Comparison of ENCODE assay signal across 20 cellular contexts in the genomic region with DNA sequence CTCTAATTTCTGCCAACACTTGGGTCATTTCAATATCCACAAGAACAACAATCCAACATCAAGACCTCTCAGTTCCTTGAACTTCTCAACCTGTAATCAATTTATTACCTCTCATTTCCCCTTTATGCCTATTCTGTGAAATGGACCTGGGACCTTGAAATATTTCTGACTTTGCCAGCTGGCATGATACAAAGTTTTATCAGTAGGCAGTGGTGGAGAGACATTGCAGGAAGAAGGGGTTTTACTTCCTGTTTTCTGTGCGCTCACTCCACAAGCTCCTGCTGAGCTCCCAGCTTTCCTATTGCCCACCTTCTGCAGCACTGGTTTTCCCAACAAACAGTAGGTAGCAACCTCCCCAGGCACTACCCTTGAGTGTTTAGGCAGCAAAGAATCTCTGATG. TPM values are rescaled to one million over a fixed set of nuclear protein-coding genes. Genes with fewer than 3 reads are reported as not detected.
A peak's percentile ranks its signal among the peaks of the same experiment; 100 is the strongest.
DNase-seq lines count a peak whose midpoint lies in the region; ATAC-seq, FAIRE-seq and TF ChIP-seq lines count a peak whose summit lies in the region.
"Had no signal": no experiment of that assay in that cellular context is flagged by ENCODE, and none has a peak within 500 bp of the region (broad histone marks: within the 10 kb centered on the region; RNA-seq: fewer than 3 reads in every experiment).

No MANE protein-coding gene starts in this region.

- SMC1A ChIA-PET in GM12878 (lab: Charles Lee; ENCODE audit: uncharacterized antibody, unreplicated experiment): no interaction called here

- H3K4me1 ChIP-seq in Panc1 (ENCODE audit: control insufficient read depth, insufficient read depth, low read length): peaks cover 46% of the 10 kb centered on the region
- H3K4me1 ChIP-seq in GM12878 (ENCODE audit: control insufficient read depth, insufficient read depth, low read length): peaks cover 7% of the 10 kb centered on the region; the same call in 1 of the 2 replicates

- RAD21 ChIA-PET in GM12878 (lab: Charles Lee; ENCODE audit: unreplicated experiment): no interaction called here

- TF ChIP-seq RAD21 in GM12878 (IDR thresholded peaks at IDR 0.05; ENCODE audit: insufficient read depth, low read depth, low read length): no peak

- DNase-seq in SIG-M5 treated with dmso at 0.1 percent for 504 hours (lab: John Stamatoyannopoulos, UW; ENCODE audit: unreplicated experiment): peak; percentile 40
- DNase-seq in SIG-M5 (lab: John Stamatoyannopoulos, UW): no peak
- no peak for DNase-seq in Panc1 (ENCODE audit: low read depth, low spot score)
- DNase-seq in GM12878 (ENCODE audit: low read depth, low spot score): no peak
- DNase-seq in NCI-H524 (lab: John Stamatoyannopoulos, UW): no peak
- no peak for DNase-seq in left cardiac atrium
- DNase-seq: 8988T; activated naive CD4-positive, alpha-beta T cell treated with anti-CD3 and anti-CD28 coated beads, Interleukin-2, amount 50 U/mL, for 16 hours; brain microvascular endothelial cell; dermis blood vessel endothelial cell; gastrocnemius medialis; H9; Karpas-422; left colon; NCI-H226; WERI-Rb-1 had no signal

- in situ Hi-C loops in Panc1 (cut with HindIII; ENCODE audit: low pct_unique_long_range_greater_than_20kb, low sequenced_read_pairs): no loop called here
- in situ Hi-C loops in GM12878 (cut with MboI): no loop called here

- intact Hi-C loops in Panc1 (cut with micrococcal nuclease; ENCODE audit: unreplicated experiment) (no loop called here), GM12878 (cut with micrococcal nuclease; ENCODE audit: unreplicated experiment) (loop anchor here (5.0 kb wide), 1 partner anchor 123 kb away; no protein-coding TSS in a partner anchor), left cardiac atrium (cut with DNase I) (no loop called here)

- no peak overlapping the region for H3K9ac ChIP-seq in GM12878 (ENCODE audit: control insufficient read depth, insufficient read depth, low read length)

- 0 out of 2 replicates have a peak, but pooled peaks cover under 1% of the 10 kb centered on the region for H3K36me3 ChIP-seq in KOPT-K1 (ENCODE audit: insufficient read depth, low read length)
- H3K36me3 ChIP-seq in Panc1 (ENCODE audit: control insufficient read depth, insufficient read depth, low read length): no peaks in the 10 kb centered on the region
- no peaks in the 10 kb centered on the region for H3K36me3 ChIP-seq in GM12878 (ENCODE audit: control insufficient read depth in 2 of 2, insufficient read depth in 2 of 2, low read length in 1 of 2)
- H3K36me3 ChIP-seq: brain microvascular endothelial cell, gastrocnemius medialis, right atrium auricular region, WERI-Rb-1 had no signal

- no peak for TF ChIP-seq POLR2A in GM12878 (IDR thresholded peaks at IDR 0.05; ENCODE audit: low read depth, low read length)

- H3K4me2 ChIP-seq in GM12878 (ENCODE audit: control insufficient read depth, insufficient read depth): no peak overlapping the region

- TF ChIP-seq CTCF in Panc1 (IDR thresholded peaks at IDR 0.05) (no peak), GM12878 (IDR thresholded peaks at IDR 0.05 in 2 of 3, conservative IDR thresholded peaks at IDR 0.05 in 1 of 3; ENCODE audit: control insufficient read depth in 2 of 3, extremely low read depth in 1 of 3, insufficient read depth in 1 of 3, low read depth in 3 of 3, low read length in 3 of 3) (no peak)

- BruUV-seq in Panc1 (replicated peaks; lab: Mats Ljungman, UMichigan) (no TSS peak), GM12878 (replicated peaks; lab: Mats Ljungman, UMichigan) (no TSS peak)

- H3K27ac ChIP-seq in KOPT-K1 (ENCODE audit: low read depth, low read length, poor library complexity, severe bottlenecking) (peak overlapping the region; percentile 62), Panc1 (ENCODE audit: low read length) (peak overlapping the region; percentile 91), GM12878 (ENCODE audit: control insufficient read depth, insufficient read depth) (no peak overlapping the region)
- H3K27ac ChIP-seq: brain microvascular endothelial cell, gastrocnemius medialis, right atrium auricular region, WERI-Rb-1 had no signal

- 8% methylated on average over 1 of the region's 1 CpG for WGBS in GM12878 (ENCODE audit: insufficient coverage, insufficient replicate concordance, low lambda C conversion rate, missing lambda C conversion rate)

- POLR2A ChIA-PET in Panc1 (lab: Charles Lee) (no interaction called here), GM12878 (lab: Charles Lee) (no interaction called here)

- H2AFZ ChIP-seq in GM12878 (ENCODE audit: control insufficient read depth, low read depth, low read length): 0 out of 2 replicates have a peak overlapping the region, but pooled peaks have one; percentile 3

- H3K4me3 ChIP-seq in Panc1 (ENCODE audit: low read depth in 2 of 2, low read length in 2 of 2) (no peak overlapping the region), GM12878 (no peak overlapping the region)
- H3K4me3 ChIP-seq: gastrocnemius medialis, right atrium auricular region had no signal

- no peak for ATAC-seq in Panc1
- ATAC-seq in GM12878: no peak; the same call in 2 of the 3 replicates
- ATAC-seq in HG03097 (IDR thresholded peaks at IDR 0.05; ENCODE audit: low FRiP score, unreplicated experiment): no peak
- ATAC-seq in left cardiac atrium: no peak
- ATAC-seq: gastrocnemius medialis, left colon had no signal

- H4K20me1 ChIP-seq in GM12878 (ENCODE audit: control insufficient read depth, insufficient read depth): no peaks in the 10 kb centered on the region

- H3K27me3 ChIP-seq in Panc1 (ENCODE audit: control insufficient read depth, insufficient read depth, low read length) (no peaks in the 10 kb centered on the region), GM12878 (replicated peaks in 1 of 2; ENCODE audit: control insufficient read depth in 2 of 2, insufficient read depth in 2 of 2, low read length in 1 of 2) (no peaks in the 10 kb centered on the region)
- H3K27me3 ChIP-seq: brain microvascular endothelial cell, gastrocnemius medialis, right atrium auricular region had no signal

- TF ChIP-seq EP300 in GM12878 (IDR thresholded peaks at IDR 0.05; ENCODE audit: borderline replicate concordance in 1 of 2, control insufficient read depth in 1 of 2, low read depth in 2 of 2, low read length in 2 of 2): no peak

- H3K79me2 ChIP-seq in GM12878 (ENCODE audit: control insufficient read depth, insufficient read depth, low read length): peaks cover 3% of the 10 kb centered on the region

- H3K9me3 ChIP-seq in KOPT-K1 (ENCODE audit: insufficient read depth, low read length, poor library complexity, severe bottlenecking) (no peaks in the 10 kb centered on the region), Panc1 (ENCODE audit: control insufficient read depth, insufficient read depth, low read depth, low read length) (no peaks in the 10 kb centered on the region), GM12878 (replicated peaks; ENCODE audit: control insufficient read depth, insufficient read depth, low read length) (no peaks in the 10 kb centered on the region; the same call in 2 of the 3 replicates)
- H3K9me3 ChIP-seq: gastrocnemius medialis, right atrium auricular region had no signal

- no peak for FAIRE-seq in GM12878 (lab: Jason Lieb, UNC)
- FAIRE-seq: GM18507 had no signal

- CTCF ChIA-PET in Panc1 (lab: Charles Lee): no interaction called here
- CTCF ChIA-PET in GM12878 (lab: Yijun Ruan, JAX): no interaction called here

TF ChIP-seq in GM12878, 131 proteins besides CTCF, POLR2A, EP300 and RAD21:
- TF ChIP-seq PAX5 (IDR thresholded peaks at IDR 0.05; ENCODE audit: borderline replicate concordance, low read depth, low read length) (no peak), EED (IDR thresholded peaks at IDR 0.05; ENCODE audit: low read depth) (0 out of 2 replicates have a peak, but pooled peaks have one; percentile 16), IKZF1 (conservative IDR thresholded peaks at IDR 0.05) (0 out of 2 replicates have a peak, but pooled peaks have one; percentile 13)

RNA-seq across cellular contexts. Expression of gene ARHGEF6, which starts 3.5 kb away (rescaled TPM):
- total RNA-seq in Panc1 (2021; ENCODE audit: unreplicated experiment): 35.5 TPM
- polyA plus RNA-seq in Panc1 (2012; ENCODE audit: insufficient read length): 25.6 TPM
- 22.3 and 23.5 TPM in 2 replicates for total RNA-seq in GM12878 (2013; cell fraction: nucleolus; rRNA removed)
- total RNA-seq in GM12878 (2014; rRNA removed): 21.1 and 21.5 TPM in 2 replicates
- 25.1 and 25.8 TPM in 2 replicates for total RNA-seq in GM12878 (2014; rRNA removed; fragmentation: Illumina TruSeq; extraction: Trizol)
- total RNA-seq in GM12878 (2021): 18.8 and 18.9 TPM in 2 replicates
- 10.8 TPM for polyA plus RNA-seq in GM12878 (2011; ENCODE audit: low read depth)
- 18.1 and 25.4 TPM in 2 replicates for polyA plus RNA-seq in GM12878 (2011; rRNA removed)
- polyA plus RNA-seq in GM12878 (2011; cell fraction: cytosol; rRNA removed): 9.3 and 10.1 TPM in 2 replicates
- polyA plus RNA-seq in GM12878 (2011; cell fraction: nucleus; rRNA removed): 17.0 and 18.3 TPM in 2 replicates
- 12.9 and 15.3 TPM in 2 replicates for polyA plus RNA-seq in GM12878 (2012)
- polyA plus RNA-seq in GM12878 (2014; fragmentation: Illumina TruSeq; extraction: Trizol): 29.7 and 37.7 TPM in 2 replicates
- polyA plus RNA-seq in GM12878 (2014; fragmentation: Nextera tagmentation; extraction: Ambion mirVana): 1 to 10 TPM; 5.4 to 6.5 TPM
- 16.2 and 17.9 TPM in 2 replicates for polyA plus RNA-seq in GM12878 (2014; rRNA removed)
- polyA plus RNA-seq in GM12878 (2016; fragmentation: Nextera tagmentation; extraction: Ambion mirVana): 10 to 100 TPM; 13.7 to 13.8 TPM
- polyA minus RNA-seq in GM12878 (2011; rRNA and poly(A)+ RNA removed): 14.4 and 16.4 TPM in 2 replicates
- 4.4 and 5.7 TPM in 2 replicates for polyA minus RNA-seq in GM12878 (2011; cell fraction: cytosol; rRNA and poly(A)+ RNA removed)
- polyA minus RNA-seq in GM12878 (2011; cell fraction: nucleus; rRNA and poly(A)+ RNA removed): 5.8 and 6.6 TPM in 2 replicates
- total RNA-seq in left cardiac atrium: 10 to 100 TPM; 34.9 to 40.0 TPM
